ENCODE assay signal across 26 cellular contexts in the genomic region with DNA sequence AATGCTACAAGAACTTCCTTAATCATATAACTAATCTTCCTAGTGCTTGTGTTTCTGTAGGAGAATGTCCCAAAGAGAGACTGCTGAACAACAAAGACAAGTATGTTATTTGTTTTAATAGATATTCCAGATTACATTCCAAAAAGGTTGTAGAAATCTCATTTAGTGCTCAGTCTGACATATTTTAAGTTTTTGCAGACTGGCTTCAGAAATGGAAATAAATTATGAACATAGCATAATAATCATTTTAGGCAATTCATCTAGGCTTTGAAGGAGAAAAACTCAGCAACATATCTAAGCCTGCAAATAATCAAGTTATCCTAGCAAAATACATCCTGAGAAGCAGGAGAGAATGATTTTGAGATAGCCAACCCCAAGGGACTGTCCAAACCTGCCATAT.
DNase-seq lines count a peak whose midpoint lies in the region; ATAC-seq, FAIRE-seq and TF ChIP-seq lines count a peak whose summit lies in the region.
"Had no signal": no experiment of that assay in that cellular context is flagged by ENCODE, and none has a peak within 500 bp of the region (broad histone marks: within the 10 kb centered on the region; RNA-seq: fewer than 3 reads in every experiment).

No MANE protein-coding gene starts in this region.

- no peaks in the 10 kb centered on the region; a peak in 1 of 4 replicates for H3K4me1 ChIP-seq in SK-N-SH (ENCODE audit: control insufficient read depth in 1 of 2, insufficient read depth in 2 of 2, low read depth in 1 of 2, low read length in 1 of 2)
- H3K4me1 ChIP-seq: A549 had no signal

- FAIRE-seq in endometrium (lab: Jason Lieb, UNC), result peak; percentile 86
- FAIRE-seq: A549, GM12878, GM12892, GM18507, GM19239 had no signal

- H3K36me3 ChIP-seq in SK-N-SH (replicated peaks in 1 of 2; ENCODE audit: control insufficient read depth in 1 of 2, insufficient read depth in 2 of 2, low read length in 1 of 2), result no peaks in the 10 kb centered on the region
- H3K36me3 ChIP-seq: BLaER1 treated with 17β-estradiol and CSF1 and Interleukin-3, amounts not matched to agents 10 nM and 100 nM had no signal

- H3K4me1 Mint-ChIP-seq in nephron (peaks cover 9% of the 10 kb centered on the region), T-helper 17 cell (no peaks in the 10 kb centered on the region)
- no peaks in the 10 kb centered on the region for H3K4me1 Mint-ChIP-seq in activated T-cell treated with anti-CD3 and anti-CD28 coated beads, Interleukin-2, amount 50 U/mL, for 24 hours (ENCODE audit: low read depth)
- H3K4me1 Mint-ChIP-seq: B cell; CD4-positive, alpha-beta memory T cell; CD8-positive, alpha-beta memory T cell had no signal

- no peak overlapping the region for H3K9ac ChIP-seq in SK-N-SH
- H3K9ac ChIP-seq: BLaER1 treated with 17β-estradiol and CSF1 and Interleukin-3, amounts not matched to agents 10 nM and 100 nM had no signal

- no peaks in the 10 kb centered on the region for H3K9me3 Mint-ChIP-seq in nephron
- no peaks in the 10 kb centered on the region for H3K9me3 Mint-ChIP-seq in activated T-cell treated with anti-CD3 and anti-CD28 coated beads, Interleukin-2, amount 50 U/mL, for 24 hours

- POLR2A ChIA-PET in SK-N-SH (lab: Yijun Ruan, JAX), result no interaction called here

- H3K27ac Mint-ChIP-seq in nephron (peak overlapping the region; percentile 29 to 80 (median 71)), T-helper 17 cell (no peak overlapping the region)
- no peak overlapping the region for H3K27ac Mint-ChIP-seq in activated T-cell treated with anti-CD3 and anti-CD28 coated beads, Interleukin-2, amount 50 U/mL, for 24 hours
- H3K27ac Mint-ChIP-seq: B cell; CD4-positive, alpha-beta memory T cell; CD8-positive, alpha-beta memory T cell had no signal

- DNase-seq in SK-N-SH (no peak), T-helper 17 cell (no peak)
- DNase-seq in activated T-cell treated with anti-CD3 and anti-CD28 coated beads, Interleukin-2, amount 50 U/mL, for 24 hours, result no peak
- DNase-seq: AML-193; CD4-positive, alpha-beta memory T cell; CD8-positive, alpha-beta memory T cell; COR-L47; DMS 273 treated with DMSO at 0.1 percent for 48 hours; DMS153; DMS53; DMS79; DND-41; EL; GDM1 had no signal

- no peaks in the 10 kb centered on the region for H3K36me3 Mint-ChIP-seq in nephron (ENCODE audit: low read depth)
- no peaks in the 10 kb centered on the region for H3K36me3 Mint-ChIP-seq in activated T-cell treated with anti-CD3 and anti-CD28 coated beads, Interleukin-2, amount 50 U/mL, for 24 hours (ENCODE audit: low read depth)
- H3K36me3 Mint-ChIP-seq in T-helper 17 cell (ENCODE audit: low read depth), result peaks cover 2% of the 10 kb centered on the region
- H3K36me3 Mint-ChIP-seq: CD4-positive, alpha-beta memory T cell; CD8-positive, alpha-beta memory T cell had no signal

- no peak overlapping the region for H3K27ac ChIP-seq in SK-N-SH (ENCODE audit: low read depth in 2 of 2, low read length in 1 of 2)
- H3K27ac ChIP-seq: 22Rv1; A549; BLaER1 treated with 17β-estradiol and CSF1 and Interleukin-3, amounts not matched to agents 10 nM and 100 nM; C4-2B had no signal

- TF ChIP-seq EP300 in SK-N-SH (IDR thresholded peaks at IDR 0.05; ENCODE audit: borderline replicate concordance in 1 of 2, low read depth in 1 of 2, low read length in 1 of 2), result no peak

- H3K27me3 Mint-ChIP-seq in nephron (ENCODE audit: low read depth), result no peaks in the 10 kb centered on the region
- peaks cover 18% of the 10 kb centered on the region for H3K27me3 Mint-ChIP-seq in activated T-cell treated with anti-CD3 and anti-CD28 coated beads, Interleukin-2, amount 50 U/mL, for 24 hours
- peaks cover 40% of the 10 kb centered on the region for H3K27me3 Mint-ChIP-seq in T-helper 17 cell

- TF ChIP-seq RAD21 in SK-N-SH (IDR thresholded peaks at IDR 0.05; ENCODE audit: low read length), result no peak

- H3K4me2 ChIP-seq in SK-N-SH, result no peak overlapping the region
- H3K4me2 ChIP-seq: A549; BLaER1 treated with 17β-estradiol and CSF1 and Interleukin-3, amounts not matched to agents 10 nM and 100 nM had no signal

- H3K9me3 ChIP-seq in SK-N-SH, result no peaks in the 10 kb centered on the region
- H3K9me3 ChIP-seq in T-helper 17 cell (ENCODE audit: control insufficient read depth, low read length, poor library complexity, severe bottlenecking), result no peaks in the 10 kb centered on the region
- H3K9me3 ChIP-seq: A549 had no signal

- H3K4me3 Mint-ChIP-seq in nephron (no peak overlapping the region), T-helper 17 cell (no peak overlapping the region)
- H3K4me3 Mint-ChIP-seq in activated T-cell treated with anti-CD3 and anti-CD28 coated beads, Interleukin-2, amount 50 U/mL, for 24 hours, result no peak overlapping the region
- H3K4me3 Mint-ChIP-seq: B cell; CD4-positive, alpha-beta memory T cell; CD8-positive, alpha-beta memory T cell had no signal

- CTCF ChIA-PET in SK-N-SH (lab: Yijun Ruan, JAX), result no interaction called here

- no peaks in the 10 kb centered on the region for H3K27me3 ChIP-seq in SK-N-SH (ENCODE audit: insufficient read depth)
- H3K27me3 ChIP-seq: BLaER1 treated with 17β-estradiol and CSF1 and Interleukin-3, amounts not matched to agents 10 nM and 100 nM had no signal

- H3F3A ChIP-seq in SK-N-SH (replicated peaks; ENCODE audit: insufficient read depth), result no peaks in the 10 kb centered on the region

- ATAC-seq in SK-N-SH treated with all-trans-retinoic acid at 6 μM for 48 hours, result no peak
- no peak for ATAC-seq in T-helper 17 cell
- ATAC-seq: A549, GM12878 had no signal

- no peaks in the 10 kb centered on the region for H4K20me1 ChIP-seq in SK-N-SH (ENCODE audit: insufficient read depth)
- H4K20me1 ChIP-seq: BLaER1 treated with 17β-estradiol and CSF1 and Interleukin-3, amounts not matched to agents 10 nM and 100 nM had no signal

- H3K79me2 ChIP-seq in SK-N-SH (ENCODE audit: insufficient read depth), result no peaks in the 10 kb centered on the region

- no peak overlapping the region for H2AFZ ChIP-seq in SK-N-SH (ENCODE audit: low read depth)

- H3K9me2 ChIP-seq in SK-N-SH, result no peaks in the 10 kb centered on the region

- H3K4me3 ChIP-seq in SK-N-SH (ENCODE audit: low read depth in 2 of 2, low read length in 1 of 2), result no peak overlapping the region
- H3K4me3 ChIP-seq: A549; BLaER1 treated with 17β-estradiol and CSF1 and Interleukin-3, amounts not matched to agents 10 nM and 100 nM; GM12878 had no signal

- TF ChIP-seq CTCF in SK-N-SH (IDR thresholded peaks at IDR 0.05) (no peak), nephron (IDR thresholded peaks at IDR 0.05; ENCODE audit: unreplicated experiment in 3 of 3) (no peak)

TF ChIP-seq in SK-N-SH treated with all-trans-retinoic acid at 6 μM for 48 hours, 23 proteins besides CTCF, POLR2A, EP300 and RAD21 (continues in another document):
- TF ChIP-seq TSHZ2 (CRISPR knock-in tag; IDR thresholded peaks at IDR 0.05), result 0 out of 2 replicates have a peak, but pooled peaks have one; percentile 52
- TF ChIP-seq CSDC2 (CRISPR knock-in tag; IDR thresholded peaks at IDR 0.05), result no peak
- peak; percentile 26; the same call in 1 of the 2 replicates for TF ChIP-seq TCF4 (CRISPR knock-in tag; IDR thresholded peaks at IDR 0.05; ENCODE audit: borderline replicate concordance)

TF ChIP-seq in SK-N-SH, 30 proteins besides CTCF, POLR2A, EP300 and RAD21 (continues in another document):
- TF ChIP-seq NFIC (IDR thresholded peaks at IDR 0.05; ENCODE audit: borderline replicate concordance) (no peak), TCF12 (IDR thresholded peaks at IDR 0.05) (no peak), POLR2AphosphoS5 (IDR thresholded peaks at IDR 0.05; ENCODE audit: low read depth, low read length) (no peak), SMC3 (IDR thresholded peaks at IDR 0.05; ENCODE audit: low read depth, low read length) (no peak), MEF2A (IDR thresholded peaks at IDR 0.05; ENCODE audit: borderline replicate concordance, low read depth) (no peak), NRF1 (IDR thresholded peaks at IDR 0.05; ENCODE audit: low read depth, low read length) (no peak), MXI1 (IDR thresholded peaks at IDR 0.05; ENCODE audit: low read depth, low read length) (no peak), GABPA (IDR thresholded peaks at IDR 0.05; ENCODE audit: low read depth) (no peak), JUND (IDR thresholded peaks at IDR 0.05) (no peak), FOXM1 (IDR thresholded peaks at IDR 0.05; ENCODE audit: low read depth) (no peak), FOXJ3 (CRISPR knock-in tag; IDR thresholded peaks at IDR 0.05) (no peak), USF1 (IDR thresholded peaks at IDR 0.05; ENCODE audit: borderline replicate concordance, low read depth) (no peak), RXRA (IDR thresholded peaks at IDR 0.05; ENCODE audit: borderline replicate concordance, low read depth) (no peak)
- TF ChIP-seq, protein P1, sequence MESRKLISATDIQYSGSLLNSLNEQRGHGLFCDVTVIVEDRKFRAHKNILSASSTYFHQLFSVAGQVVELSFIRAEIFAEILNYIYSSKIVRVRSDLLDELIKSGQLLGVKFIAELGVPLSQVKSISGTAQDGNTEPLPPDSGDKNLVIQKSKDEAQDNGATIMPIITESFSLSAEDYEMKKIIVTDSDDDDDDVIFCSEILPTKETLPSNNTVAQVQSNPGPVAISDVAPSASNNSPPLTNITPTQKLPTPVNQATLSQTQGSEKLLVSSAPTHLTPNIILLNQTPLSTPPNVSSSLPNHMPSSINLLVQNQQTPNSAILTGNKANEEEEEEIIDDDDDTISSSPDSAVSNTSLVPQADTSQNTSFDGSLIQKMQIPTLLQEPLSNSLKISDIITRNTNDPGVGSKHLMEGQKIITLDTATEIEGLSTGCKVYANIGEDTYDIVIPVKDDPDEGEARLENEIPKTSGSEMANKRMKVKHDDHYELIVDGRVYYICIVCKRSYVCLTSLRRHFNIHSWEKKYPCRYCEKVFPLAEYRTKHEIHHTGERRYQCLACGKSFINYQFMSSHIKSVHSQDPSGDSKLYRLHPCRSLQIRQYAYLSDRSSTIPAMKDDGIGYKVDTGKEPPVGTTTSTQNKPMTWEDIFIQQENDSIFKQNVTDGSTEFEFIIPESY (IDR thresholded peaks at IDR 0.05; ENCODE audit: borderline replicate concordance, low read depth), result no peak
- TF ChIP-seq, protein P2, sequence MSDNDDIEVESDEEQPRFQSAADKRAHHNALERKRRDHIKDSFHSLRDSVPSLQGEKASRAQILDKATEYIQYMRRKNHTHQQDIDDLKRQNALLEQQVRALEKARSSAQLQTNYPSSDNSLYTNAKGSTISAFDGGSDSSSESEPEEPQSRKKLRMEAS (IDR thresholded peaks at IDR 0.05; ENCODE audit: low read depth), result no peak

Comparison
In these comparisons a context has a peak if more than half of its experiments do, and no peak if none do; other contexts are left out.
1. H3K27ac Mint-ChIP-seq: peak in nephron (3 of 3); none in activated T-cell treated with anti-CD3 and anti-CD28 coated beads, Interleukin-2, amount 50 U/mL, for 24 hours (single experiment) and T-helper 17 cell (single experiment).